20 cellular contexts compared by ENCODE assay signal in genomic region chr11:64151337-64151736, GRCh38.
"Had no signal": no experiment of that assay in that cellular context is flagged by ENCODE, and none has a peak within 500 bp of the region (broad histone marks: within the 10 kb centered on the region; RNA-seq: fewer than 3 reads in every experiment).

No MANE protein-coding gene starts in this region.

- H3K4me1 Mint-ChIP-seq: immature natural killer cell had no signal

- H3K9me3 ChIP-seq: neutrophil, pancreas, sigmoid colon, thoracic aorta had no signal

- DNase-seq: effector CD4-positive, alpha-beta T cell; immature natural killer cell; islet precursor cell; kidney glomerular epithelial cell; natural killer cell; sigmoid colon; stimulated activated CD4-positive, alpha-beta T cell treated with anti-CD3 and anti-CD28 coated beads, Interleukin-15, amount 100 ng/mL, for 24 hours; stimulated activated CD4-positive, alpha-beta T cell treated with anti-CD3 and anti-CD28 coated beads, Interleukin-2, amount 100 ng/mL, for 48 hours; stimulated activated naive B cell treated with anti-CD40 and anti-IgM and Interleukin-4, amounts not matched to agents 10 μg/mL and 1 μg/mL and 100 μg/mL, for 72 hours; trophoblast cell had no signal

- H3K36me3 Mint-ChIP-seq: immature natural killer cell, memory B cell, natural killer cell had no signal

- H3K27ac Mint-ChIP-seq: immature natural killer cell; memory B cell; natural killer cell; stimulated activated naive B cell treated with anti-CD40 and anti-IgM and Interleukin-4, amounts not matched to agents 10 μg/mL and 1 μg/mL and 100 μg/mL, for 72 hours; stimulated activated naive CD8-positive, alpha-beta T cell treated with anti-CD3 and anti-CD28 coated beads, Interleukin-15, Interleukin-2, amounts not matched to agents 100 ng/mL and 50 ng/mL, for 24 hours had no signal

- FAIRE-seq: colon, frontal cortex, pancreas had no signal

- H3K9me3 Mint-ChIP-seq: immature natural killer cell; memory B cell; natural killer cell; stimulated activated naive B cell treated with anti-CD40 and anti-IgM and Interleukin-4, amounts not matched to agents 10 μg/mL and 1 μg/mL and 100 μg/mL, for 72 hours; stimulated activated naive CD8-positive, alpha-beta T cell treated with anti-CD3 and anti-CD28 coated beads, Interleukin-15, Interleukin-2, amounts not matched to agents 100 ng/mL and 50 ng/mL, for 24 hours had no signal

- H3K27ac ChIP-seq: neutrophil, skin epidermis, thoracic aorta had no signal

- ATAC-seq: natural killer cell; stimulated activated naive B cell treated with anti-CD40 and anti-IgM and Interleukin-4, amounts not matched to agents 10 μg/mL and 1 μg/mL and 100 μg/mL, for 72 hours had no signal

- H3K27me3 Mint-ChIP-seq: stimulated activated naive CD8-positive, alpha-beta T cell treated with anti-CD3 and anti-CD28 coated beads, Interleukin-15, Interleukin-2, amounts not matched to agents 100 ng/mL and 50 ng/mL, for 24 hours had no signal

- H3K36me3 ChIP-seq: neutrophil, pancreas, sigmoid colon, thoracic aorta had no signal

- H3K4me3 ChIP-seq: dorsolateral prefrontal cortex, lung, pancreas, sigmoid colon, skin epidermis, thoracic aorta had no signal

- H3K4me3 Mint-ChIP-seq: immature natural killer cell; memory B cell; natural killer cell; stimulated activated naive B cell treated with anti-CD40 and anti-IgM and Interleukin-4, amounts not matched to agents 10 μg/mL and 1 μg/mL and 100 μg/mL, for 72 hours; stimulated activated naive CD8-positive, alpha-beta T cell treated with anti-CD3 and anti-CD28 coated beads, Interleukin-15, Interleukin-2, amounts not matched to agents 100 ng/mL and 50 ng/mL, for 24 hours had no signal

- H3K27me3 ChIP-seq: dorsolateral prefrontal cortex, pancreas, sigmoid colon had no signal
